Comparison of ENCODE assay signal across 8 cellular contexts in genomic region chr11:31397239-31397834, GRCh38. TPM values are rescaled to one million over a fixed set of nuclear protein-coding genes. Genes with fewer than 3 reads are reported as not detected.
DNase-seq lines count a peak whose midpoint lies in the region; ATAC-seq and TF ChIP-seq lines count a peak whose summit lies in the region.
"Had no signal": no experiment of that assay in that cellular context is flagged by ENCODE, and none has a peak within 500 bp of the region (broad histone marks: within the 10 kb centered on the region; RNA-seq: fewer than 3 reads in every experiment).

No MANE protein-coding gene starts in this region.

- H3K27me3 ChIP-seq in HL-60 (ENCODE audit: insufficient read depth, poor library complexity, severe bottlenecking), result no peaks in the 10 kb centered on the region
- H3K27me3 ChIP-seq in Panc1 (ENCODE audit: control insufficient read depth, insufficient read depth, low read length), result no peaks in the 10 kb centered on the region
- H3K27me3 ChIP-seq in thoracic aorta (replicated peaks; ENCODE audit: insufficient read depth), result no peaks in the 10 kb centered on the region
- H3K27me3 ChIP-seq: neutrophil had no signal

- no peak overlapping the region for H3K4me3 Mint-ChIP-seq in T-helper 17 cell

- no peaks in the 10 kb centered on the region for H3K9me3 ChIP-seq in Panc1 (ENCODE audit: control insufficient read depth, insufficient read depth, low read depth, low read length)
- no peaks in the 10 kb centered on the region for H3K9me3 ChIP-seq in thoracic aorta
- no peaks in the 10 kb centered on the region for H3K9me3 ChIP-seq in T-helper 17 cell (ENCODE audit: control insufficient read depth, low read length, poor library complexity, severe bottlenecking)
- H3K9me3 ChIP-seq: neutrophil had no signal

- CTCF ChIA-PET in Panc1 (lab: Charles Lee), result interaction anchor here (0.6 to 0.7 kb wide), 5 partner anchors 61 to 861 kb away, joined by 4 to 9 read pairs (median 6); no protein-coding TSS in a partner anchor

- H3K27ac Mint-ChIP-seq in T-helper 17 cell, result no peak overlapping the region

- in situ Hi-C loops in Panc1 (cut with HindIII; ENCODE audit: low pct_unique_long_range_greater_than_20kb, low sequenced_read_pairs), result no loop called here

- no TSS peak for BruUV-seq in Panc1 (replicated peaks; lab: Mats Ljungman, UMichigan)

- H3K4me3 ChIP-seq in HL-60 (replicated peaks; ENCODE audit: insufficient read depth, low read length), result no peak overlapping the region
- H3K4me3 ChIP-seq in Panc1 (ENCODE audit: low read depth in 2 of 2, low read length in 2 of 2), result no peak overlapping the region
- no peak overlapping the region for H3K4me3 ChIP-seq in thoracic aorta

- TF ChIP-seq CTCF in HL-60 (IDR thresholded peaks at IDR 0.05; ENCODE audit: insufficient read depth, low read length) (peak; percentile 34), Panc1 (IDR thresholded peaks at IDR 0.05) (peak; percentile 61; the same call in 1 of the 2 replicates), thoracic aorta (IDR thresholded peaks at IDR 0.05) (peak; percentile 25)

- H3K27me3 Mint-ChIP-seq in T-helper 17 cell, result no peaks in the 10 kb centered on the region

- no peaks in the 10 kb centered on the region for H3K4me1 ChIP-seq in Panc1 (ENCODE audit: control insufficient read depth, insufficient read depth, low read length)
- no peaks in the 10 kb centered on the region for H3K4me1 ChIP-seq in thoracic aorta (ENCODE audit: control insufficient read depth in 1 of 2, low read depth in 2 of 2)

- POLR2A ChIA-PET in Panc1 (lab: Charles Lee), result no interaction called here

- peaks cover 15% of the 10 kb centered on the region for H3K4me1 Mint-ChIP-seq in T-helper 17 cell

- no peak for ATAC-seq in Panc1
- no peak for ATAC-seq in thoracic aorta (ENCODE audit: insufficient number of reproducible peaks, low FRiP score, low read depth)
- no peak for ATAC-seq in GM19395 (IDR thresholded peaks at IDR 0.05; ENCODE audit: unreplicated experiment)
- ATAC-seq in T-helper 17 cell, result no peak

- DNase-seq in EL (peak; percentile 22), HL-60 (ENCODE audit: low read depth in 1 of 2, low spot score in 1 of 2) (no peak), Panc1 (ENCODE audit: low read depth, low spot score) (no peak), fibroblast of the conjunctiva (ENCODE audit: low read depth) (peak; percentile 3), thoracic aorta (ENCODE audit: low spot score) (no peak), T-helper 17 cell (no peak)

- H3K36me3 Mint-ChIP-seq in T-helper 17 cell (ENCODE audit: low read depth), result peaks cover 7% of the 10 kb centered on the region

- intact Hi-C loops in Panc1 (cut with micrococcal nuclease; ENCODE audit: unreplicated experiment), result loop anchor here (2.0 kb wide), 1 partner anchor 473 kb away; no protein-coding TSS in a partner anchor

- no peak overlapping the region for H3K27ac ChIP-seq in HL-60 (replicated peaks)
- no peak overlapping the region for H3K27ac ChIP-seq in Panc1 (ENCODE audit: low read length)
- H3K27ac ChIP-seq in thoracic aorta, result no peak overlapping the region
- H3K27ac ChIP-seq: neutrophil had no signal

- H3K36me3 ChIP-seq in Panc1 (ENCODE audit: control insufficient read depth, insufficient read depth, low read length), result no peaks in the 10 kb centered on the region
- H3K36me3 ChIP-seq in thoracic aorta, result no peaks in the 10 kb centered on the region
- H3K36me3 ChIP-seq: neutrophil had no signal

RNA-seq across cellular contexts. Expression of gene DNAJC24, which starts 27.7 kb away (rescaled TPM):
- total RNA-seq in Panc1 (2021; ENCODE audit: unreplicated experiment) (15.7 TPM), thoracic aorta (10 to 100 TPM; 18.7 to 20.7 TPM), T-helper 17 cell (10 to 100 TPM; 10.3 to 14.8 TPM)
- 9.7 TPM for polyA plus RNA-seq in Panc1 (2012; ENCODE audit: insufficient read length)

RNA-seq across cellular contexts. Expression of gene DCDC1, which starts 27.8 kb away (rescaled TPM):
- total RNA-seq in Panc1 (2021; ENCODE audit: unreplicated experiment) (not detected), thoracic aorta (not detected), T-helper 17 cell (under 1 TPM; 0.21 to 0.45 TPM)
- polyA plus RNA-seq in Panc1 (2012; ENCODE audit: insufficient read length), result not detected

Comparison
In these comparisons a context has a peak if more than half of its experiments do, and no peak if none do; other contexts are left out.
1. DNase-seq: peak in EL (single experiment) and fibroblast of the conjunctiva (single experiment); none in HL-60 (0 of 2), Panc1 (single experiment), thoracic aorta (single experiment) and T-helper 17 cell (0 of 3).
2. Peak in every context shown above with its lines, with median percentiles within 50 percentile points of each other: CTCF ChIP-seq.